In genomic region chr19:44212250-44212864, GRCh38 we compare ENCODE assay signal across 8 cellular contexts. TPM values are rescaled to one million over a fixed set of nuclear protein-coding genes. Genes with fewer than 3 reads are reported as not detected.
DNase-seq lines count a peak whose midpoint lies in the region; ATAC-seq and TF ChIP-seq lines count a peak whose summit lies in the region.

Gene ZNF227 (plus strand): TSS chr19:44212532. CDS start chr19:44217793, 5,261 bp downstream.

- H3K27ac ChIP-seq in ectodermal cell (ENCODE audit: insufficient read depth, low read depth, low read length, poor library complexity, severe bottlenecking): peak within 1 kb of the TSS; percentile 70

- TF ChIP-seq POLR2A in GM19099 (IDR thresholded peaks at IDR 0.05; ENCODE audit: extremely low read depth, insufficient read length, low read depth) (peak; percentile 83), lower leg skin (IDR thresholded peaks at IDR 0.05) (no peak)

- no peak for TF ChIP-seq CTCF in lower leg skin (IDR thresholded peaks at IDR 0.05)

- H3K36me3 ChIP-seq in ectodermal cell (ENCODE audit: control insufficient read depth, insufficient read depth, low read length): peaks cover 7% of the 10 kb centered on the region

- WGBS in ectodermal cell, 2 experiments: 0% methylated on average over 36 to 37 of the region's 37 CpGs
- 0 to 1% methylated on average over 37 of the region's 37 CpGs for WGBS in lower leg skin, 2 donors

- intact Hi-C loops in lower leg skin (cut with DNase I; ENCODE audit: low total_unique reads): no loop called here

- no peaks in the 10 kb centered on the region for H3K4me1 ChIP-seq in ectodermal cell (ENCODE audit: control insufficient read depth, insufficient read depth, low read length)

- DNase-seq in Ammon's horn (ENCODE audit: low spot score): peak; percentile 94
- DNase-seq in NCI-H82 (lab: John Stamatoyannopoulos, UW): peak; percentile 96
- DNase-seq in activated CD8-positive, alpha-beta memory T cell treated with anti-CD3 and anti-CD28 coated beads for 24 hours: peak; percentile 90
- peak; percentile 91 to 98 for DNase-seq in lower leg skin (ENCODE audit: low spot score in 2 of 2)
- peak; percentile 74 to 82 for DNase-seq in stimulated activated CD4-positive, alpha-beta T cell treated with anti-CD3 and anti-CD28 coated beads, Interleukin-4, amount 100 ng/mL, for 4 hours

- peak within 1 kb of the TSS; percentile 84 for H3K4me3 ChIP-seq in ectodermal cell (ENCODE audit: insufficient read depth, low read depth, low read length)
- peak within 1 kb of the TSS; percentile 57 for H3K4me3 ChIP-seq in lower leg skin (ENCODE audit: low read depth, poor library complexity, severe bottlenecking)

- peak; percentile 93 for ATAC-seq in HG03571 (IDR thresholded peaks at IDR 0.05; ENCODE audit: unreplicated experiment)

- no peaks in the 10 kb centered on the region for H3K27me3 ChIP-seq in ectodermal cell (ENCODE audit: control insufficient read depth, insufficient read depth, low read length, poor library complexity, severe bottlenecking)

- no peaks in the 10 kb centered on the region for H3K9me3 ChIP-seq in ectodermal cell (ENCODE audit: control insufficient read depth, low read length)

RNA-seq across cellular contexts. Expression of gene ZNF227, which starts in this region (rescaled TPM):
- 21.6 TPM for polyA plus RNA-seq in ectodermal cell (2013, experiment 1 of 4)
- 19.5 TPM for polyA plus RNA-seq in ectodermal cell (2013, experiment 2 of 4)
- 19.0 TPM for polyA plus RNA-seq in ectodermal cell (2013, experiment 3 of 4)
- 21.4 TPM for polyA plus RNA-seq in ectodermal cell (2013, experiment 4 of 4)
- total RNA-seq in lower leg skin: 10 to 100 TPM; 10.1 to 15.5 (median 13.4) TPM

Comparison
In these comparisons a context has a peak if more than half of its experiments do, and no peak if none do; other contexts are left out.
1. Peak in every context shown above with its lines: DNase-seq, ATAC-seq, H3K4me3 ChIP-seq and H3K27ac ChIP-seq.